ENCODE assay signal across 1 cellular context in the genomic region with DNA sequence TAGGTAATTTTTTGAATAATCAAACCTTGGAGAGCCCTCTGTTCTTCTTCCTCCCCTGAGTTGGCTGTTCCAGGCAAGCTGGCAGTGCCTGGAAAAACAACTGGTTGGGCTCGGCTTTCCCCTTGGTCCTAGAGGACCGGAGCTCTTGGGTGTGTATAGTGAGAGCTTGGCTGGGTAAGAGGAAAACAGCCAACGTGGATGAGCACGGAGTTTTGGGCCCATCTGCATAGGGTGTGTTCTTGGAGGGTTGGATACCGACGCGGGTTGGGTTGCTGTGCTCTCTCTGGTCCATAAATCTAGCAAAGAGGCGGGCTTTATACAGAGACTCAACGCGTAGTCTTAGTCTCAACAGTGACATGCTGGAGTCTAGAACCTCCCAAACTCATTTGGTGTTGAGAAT.
TF ChIP-seq lines count a peak whose summit lies in the region.

No MANE protein-coding gene starts in this region.

TF ChIP-seq in HEK293, 187 proteins besides CTCF, POLR2A, EP300 and RAD21 (continued from another document and continues in another):
- no peak for TF ChIP-seq ZBTB48 (tag by site-specific recombination; IDR thresholded peaks at IDR 0.05)
- no peak for TF ChIP-seq ZNF16 (tag by site-specific recombination; IDR thresholded peaks at IDR 0.05; ENCODE audit: low read depth)
- TF ChIP-seq, protein P1, sequence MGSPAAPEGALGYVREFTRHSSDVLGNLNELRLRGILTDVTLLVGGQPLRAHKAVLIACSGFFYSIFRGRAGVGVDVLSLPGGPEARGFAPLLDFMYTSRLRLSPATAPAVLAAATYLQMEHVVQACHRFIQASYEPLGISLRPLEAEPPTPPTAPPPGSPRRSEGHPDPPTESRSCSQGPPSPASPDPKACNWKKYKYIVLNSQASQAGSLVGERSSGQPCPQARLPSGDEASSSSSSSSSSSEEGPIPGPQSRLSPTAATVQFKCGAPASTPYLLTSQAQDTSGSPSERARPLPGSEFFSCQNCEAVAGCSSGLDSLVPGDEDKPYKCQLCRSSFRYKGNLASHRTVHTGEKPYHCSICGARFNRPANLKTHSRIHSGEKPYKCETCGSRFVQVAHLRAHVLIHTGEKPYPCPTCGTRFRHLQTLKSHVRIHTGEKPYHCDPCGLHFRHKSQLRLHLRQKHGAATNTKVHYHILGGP (tag by site-specific recombination; IDR thresholded peaks at IDR 0.05), result no peak
- no peak for TF ChIP-seq ZNF585B (tag by site-specific recombination; IDR thresholded peaks at IDR 0.05)
- TF ChIP-seq ZNF214 (tag by site-specific recombination; IDR thresholded peaks at IDR 0.05; ENCODE audit: borderline replicate concordance), result no peak
- TF ChIP-seq, protein P2, sequence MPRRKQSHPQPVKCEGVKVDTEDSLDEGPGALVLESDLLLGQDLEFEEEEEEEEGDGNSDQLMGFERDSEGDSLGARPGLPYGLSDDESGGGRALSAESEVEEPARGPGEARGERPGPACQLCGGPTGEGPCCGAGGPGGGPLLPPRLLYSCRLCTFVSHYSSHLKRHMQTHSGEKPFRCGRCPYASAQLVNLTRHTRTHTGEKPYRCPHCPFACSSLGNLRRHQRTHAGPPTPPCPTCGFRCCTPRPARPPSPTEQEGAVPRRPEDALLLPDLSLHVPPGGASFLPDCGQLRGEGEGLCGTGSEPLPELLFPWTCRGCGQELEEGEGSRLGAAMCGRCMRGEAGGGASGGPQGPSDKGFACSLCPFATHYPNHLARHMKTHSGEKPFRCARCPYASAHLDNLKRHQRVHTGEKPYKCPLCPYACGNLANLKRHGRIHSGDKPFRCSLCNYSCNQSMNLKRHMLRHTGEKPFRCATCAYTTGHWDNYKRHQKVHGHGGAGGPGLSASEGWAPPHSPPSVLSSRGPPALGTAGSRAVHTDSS (tag by site-specific recombination; IDR thresholded peaks at IDR 0.05), result 0 out of 2 replicates have a peak, but pooled peaks have one; percentile 12
- no peak for TF ChIP-seq ZNF2 (tag by site-specific recombination; IDR thresholded peaks at IDR 0.05)
- no peak for TF ChIP-seq ZNF521 (tag by site-specific recombination; IDR thresholded peaks at IDR 0.05)
- TF ChIP-seq ZNF837 (tag by site-specific recombination; IDR thresholded peaks at IDR 0.05), result no peak
- no peak for TF ChIP-seq ZNF514 (tag by site-specific recombination; IDR thresholded peaks at IDR 0.05)
- TF ChIP-seq ZNF624 (tag by site-specific recombination; IDR thresholded peaks at IDR 0.05), result no peak
- TF ChIP-seq ZNF600 (tag by site-specific recombination; IDR thresholded peaks at IDR 0.05), result peak; percentile 37; the same call in 1 of the 2 replicates
- TF ChIP-seq, protein P3, sequence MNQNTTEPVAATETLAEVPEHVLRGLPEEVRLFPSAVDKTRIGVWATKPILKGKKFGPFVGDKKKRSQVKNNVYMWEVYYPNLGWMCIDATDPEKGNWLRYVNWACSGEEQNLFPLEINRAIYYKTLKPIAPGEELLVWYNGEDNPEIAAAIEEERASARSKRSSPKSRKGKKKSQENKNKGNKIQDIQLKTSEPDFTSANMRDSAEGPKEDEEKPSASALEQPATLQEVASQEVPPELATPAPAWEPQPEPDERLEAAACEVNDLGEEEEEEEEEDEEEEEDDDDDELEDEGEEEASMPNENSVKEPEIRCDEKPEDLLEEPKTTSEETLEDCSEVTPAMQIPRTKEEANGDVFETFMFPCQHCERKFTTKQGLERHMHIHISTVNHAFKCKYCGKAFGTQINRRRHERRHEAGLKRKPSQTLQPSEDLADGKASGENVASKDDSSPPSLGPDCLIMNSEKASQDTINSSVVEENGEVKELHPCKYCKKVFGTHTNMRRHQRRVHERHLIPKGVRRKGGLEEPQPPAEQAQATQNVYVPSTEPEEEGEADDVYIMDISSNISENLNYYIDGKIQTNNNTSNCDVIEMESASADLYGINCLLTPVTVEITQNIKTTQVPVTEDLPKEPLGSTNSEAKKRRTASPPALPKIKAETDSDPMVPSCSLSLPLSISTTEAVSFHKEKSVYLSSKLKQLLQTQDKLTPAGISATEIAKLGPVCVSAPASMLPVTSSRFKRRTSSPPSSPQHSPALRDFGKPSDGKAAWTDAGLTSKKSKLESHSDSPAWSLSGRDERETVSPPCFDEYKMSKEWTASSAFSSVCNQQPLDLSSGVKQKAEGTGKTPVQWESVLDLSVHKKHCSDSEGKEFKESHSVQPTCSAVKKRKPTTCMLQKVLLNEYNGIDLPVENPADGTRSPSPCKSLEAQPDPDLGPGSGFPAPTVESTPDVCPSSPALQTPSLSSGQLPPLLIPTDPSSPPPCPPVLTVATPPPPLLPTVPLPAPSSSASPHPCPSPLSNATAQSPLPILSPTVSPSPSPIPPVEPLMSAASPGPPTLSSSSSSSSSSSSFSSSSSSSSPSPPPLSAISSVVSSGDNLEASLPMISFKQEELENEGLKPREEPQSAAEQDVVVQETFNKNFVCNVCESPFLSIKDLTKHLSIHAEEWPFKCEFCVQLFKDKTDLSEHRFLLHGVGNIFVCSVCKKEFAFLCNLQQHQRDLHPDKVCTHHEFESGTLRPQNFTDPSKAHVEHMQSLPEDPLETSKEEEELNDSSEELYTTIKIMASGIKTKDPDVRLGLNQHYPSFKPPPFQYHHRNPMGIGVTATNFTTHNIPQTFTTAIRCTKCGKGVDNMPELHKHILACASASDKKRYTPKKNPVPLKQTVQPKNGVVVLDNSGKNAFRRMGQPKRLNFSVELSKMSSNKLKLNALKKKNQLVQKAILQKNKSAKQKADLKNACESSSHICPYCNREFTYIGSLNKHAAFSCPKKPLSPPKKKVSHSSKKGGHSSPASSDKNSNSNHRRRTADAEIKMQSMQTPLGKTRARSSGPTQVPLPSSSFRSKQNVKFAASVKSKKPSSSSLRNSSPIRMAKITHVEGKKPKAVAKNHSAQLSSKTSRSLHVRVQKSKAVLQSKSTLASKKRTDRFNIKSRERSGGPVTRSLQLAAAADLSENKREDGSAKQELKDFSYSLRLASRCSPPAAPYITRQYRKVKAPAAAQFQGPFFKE (tag by site-specific recombination; IDR thresholded peaks at IDR 0.05; ENCODE audit: borderline replicate concordance), result no peak
- peak; percentile 86 for TF ChIP-seq ZBTB17 (tag by site-specific recombination; IDR thresholded peaks at IDR 0.05)
- TF ChIP-seq ZNF335 (tag by site-specific recombination; conservative IDR thresholded peaks at IDR 0.05), result peak; percentile 42
- TF ChIP-seq TCF7L2 (IDR thresholded peaks at IDR 0.05; ENCODE audit: borderline replicate concordance, low read depth, low read length), result no peak
- no peak for TF ChIP-seq ZNF121 (tag by site-specific recombination; IDR thresholded peaks at IDR 0.05)
- TF ChIP-seq, protein P4, sequence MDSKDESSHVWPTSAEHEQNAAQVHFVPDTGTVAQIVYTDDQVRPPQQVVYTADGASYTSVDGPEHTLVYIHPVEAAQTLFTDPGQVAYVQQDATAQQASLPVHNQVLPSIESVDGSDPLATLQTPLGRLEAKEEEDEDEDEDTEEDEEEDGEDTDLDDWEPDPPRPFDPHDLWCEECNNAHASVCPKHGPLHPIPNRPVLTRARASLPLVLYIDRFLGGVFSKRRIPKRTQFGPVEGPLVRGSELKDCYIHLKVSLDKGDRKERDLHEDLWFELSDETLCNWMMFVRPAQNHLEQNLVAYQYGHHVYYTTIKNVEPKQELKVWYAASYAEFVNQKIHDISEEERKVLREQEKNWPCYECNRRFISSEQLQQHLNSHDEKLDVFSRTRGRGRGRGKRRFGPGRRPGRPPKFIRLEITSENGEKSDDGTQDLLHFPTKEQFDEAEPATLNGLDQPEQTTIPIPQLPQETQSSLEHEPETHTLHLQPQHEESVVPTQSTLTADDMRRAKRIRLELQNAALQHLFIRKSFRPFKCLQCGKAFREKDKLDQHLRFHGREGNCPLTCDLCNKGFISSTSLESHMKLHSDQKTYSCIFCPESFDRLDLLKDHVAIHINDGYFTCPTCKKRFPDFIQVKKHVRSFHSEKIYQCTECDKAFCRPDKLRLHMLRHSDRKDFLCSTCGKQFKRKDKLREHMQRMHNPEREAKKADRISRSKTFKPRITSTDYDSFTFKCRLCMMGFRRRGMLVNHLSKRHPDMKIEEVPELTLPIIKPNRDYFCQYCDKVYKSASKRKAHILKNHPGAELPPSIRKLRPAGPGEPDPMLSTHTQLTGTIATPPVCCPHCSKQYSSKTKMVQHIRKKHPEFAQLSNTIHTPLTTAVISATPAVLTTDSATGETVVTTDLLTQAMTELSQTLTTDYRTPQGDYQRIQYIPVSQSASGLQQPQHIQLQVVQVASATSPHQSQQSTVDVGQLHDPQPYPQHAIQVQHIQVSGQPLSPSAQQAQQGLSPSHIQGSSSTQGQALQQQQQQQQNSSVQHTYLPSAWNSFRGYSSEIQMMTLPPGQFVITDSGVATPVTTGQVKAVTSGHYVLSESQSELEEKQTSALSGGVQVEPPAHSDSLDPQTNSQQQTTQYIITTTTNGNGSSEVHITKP (tag by site-specific recombination; IDR thresholded peaks at IDR 0.05), result peak; percentile 80
- no peak; the same call in 1 of the 2 replicates for TF ChIP-seq ZNF366 (tag by site-specific recombination; conservative IDR thresholded peaks at IDR 0.05)
- TF ChIP-seq ZNF266 (tag by site-specific recombination; IDR thresholded peaks at IDR 0.05; ENCODE audit: low read depth), result no peak
- TF ChIP-seq, protein P5, sequence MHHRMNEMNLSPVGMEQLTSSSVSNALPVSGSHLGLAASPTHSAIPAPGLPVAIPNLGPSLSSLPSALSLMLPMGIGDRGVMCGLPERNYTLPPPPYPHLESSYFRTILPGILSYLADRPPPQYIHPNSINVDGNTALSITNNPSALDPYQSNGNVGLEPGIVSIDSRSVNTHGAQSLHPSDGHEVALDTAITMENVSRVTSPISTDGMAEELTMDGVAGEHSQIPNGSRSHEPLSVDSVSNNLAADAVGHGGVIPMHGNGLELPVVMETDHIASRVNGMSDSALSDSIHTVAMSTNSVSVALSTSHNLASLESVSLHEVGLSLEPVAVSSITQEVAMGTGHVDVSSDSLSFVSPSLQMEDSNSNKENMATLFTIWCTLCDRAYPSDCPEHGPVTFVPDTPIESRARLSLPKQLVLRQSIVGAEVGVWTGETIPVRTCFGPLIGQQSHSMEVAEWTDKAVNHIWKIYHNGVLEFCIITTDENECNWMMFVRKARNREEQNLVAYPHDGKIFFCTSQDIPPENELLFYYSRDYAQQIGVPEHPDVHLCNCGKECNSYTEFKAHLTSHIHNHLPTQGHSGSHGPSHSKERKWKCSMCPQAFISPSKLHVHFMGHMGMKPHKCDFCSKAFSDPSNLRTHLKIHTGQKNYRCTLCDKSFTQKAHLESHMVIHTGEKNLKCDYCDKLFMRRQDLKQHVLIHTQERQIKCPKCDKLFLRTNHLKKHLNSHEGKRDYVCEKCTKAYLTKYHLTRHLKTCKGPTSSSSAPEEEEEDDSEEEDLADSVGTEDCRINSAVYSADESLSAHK (tag by site-specific recombination; IDR thresholded peaks at IDR 0.05), result no peak
- TF ChIP-seq, protein P6, sequence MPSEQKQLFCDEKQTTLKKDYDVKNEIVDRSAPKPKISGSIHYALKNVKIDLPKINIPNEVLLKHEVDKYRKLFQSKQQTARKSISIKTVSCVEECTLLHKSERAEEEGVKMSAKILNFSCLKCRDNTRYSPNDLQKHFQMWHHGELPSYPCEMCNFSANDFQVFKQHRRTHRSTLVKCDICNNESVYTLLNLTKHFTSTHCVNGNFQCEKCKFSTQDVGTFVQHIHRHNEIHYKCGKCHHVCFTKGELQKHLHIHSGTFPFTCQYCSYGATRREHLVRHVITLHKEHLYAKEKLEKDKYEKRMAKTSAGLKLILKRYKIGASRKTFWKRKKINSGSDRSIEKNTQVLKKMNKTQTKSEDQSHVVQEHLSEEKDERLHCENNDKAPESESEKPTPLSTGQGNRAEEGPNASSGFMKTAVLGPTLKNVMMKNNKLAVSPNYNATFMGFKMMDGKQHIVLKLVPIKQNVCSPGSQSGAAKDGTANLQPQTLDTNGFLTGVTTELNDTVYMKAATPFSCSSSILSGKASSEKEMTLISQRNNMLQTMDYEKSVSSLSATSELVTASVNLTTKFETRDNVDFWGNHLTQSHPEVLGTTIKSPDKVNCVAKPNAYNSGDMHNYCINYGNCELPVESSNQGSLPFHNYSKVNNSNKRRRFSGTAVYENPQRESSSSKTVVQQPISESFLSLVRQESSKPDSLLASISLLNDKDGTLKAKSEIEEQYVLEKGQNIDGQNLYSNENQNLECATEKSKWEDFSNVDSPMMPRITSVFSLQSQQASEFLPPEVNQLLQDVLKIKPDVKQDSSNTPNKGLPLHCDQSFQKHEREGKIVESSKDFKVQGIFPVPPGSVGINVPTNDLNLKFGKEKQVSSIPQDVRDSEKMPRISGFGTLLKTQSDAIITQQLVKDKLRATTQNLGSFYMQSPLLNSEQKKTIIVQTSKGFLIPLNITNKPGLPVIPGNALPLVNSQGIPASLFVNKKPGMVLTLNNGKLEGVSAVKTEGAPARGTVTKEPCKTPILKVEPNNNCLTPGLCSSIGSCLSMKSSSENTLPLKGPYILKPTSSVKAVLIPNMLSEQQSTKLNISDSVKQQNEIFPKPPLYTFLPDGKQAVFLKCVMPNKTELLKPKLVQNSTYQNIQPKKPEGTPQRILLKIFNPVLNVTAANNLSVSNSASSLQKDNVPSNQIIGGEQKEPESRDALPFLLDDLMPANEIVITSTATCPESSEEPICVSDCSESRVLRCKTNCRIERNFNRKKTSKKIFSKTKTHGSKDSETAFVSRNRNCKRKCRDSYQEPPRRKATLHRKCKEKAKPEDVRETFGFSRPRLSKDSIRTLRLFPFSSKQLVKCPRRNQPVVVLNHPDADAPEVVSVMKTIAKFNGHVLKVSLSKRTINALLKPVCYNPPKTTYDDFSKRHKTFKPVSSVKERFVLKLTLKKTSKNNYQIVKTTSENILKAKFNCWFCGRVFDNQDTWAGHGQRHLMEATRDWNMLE (tag by site-specific recombination; conservative IDR thresholded peaks at IDR 0.05; ENCODE audit: low read depth), result 0 out of 2 replicates have a peak, but pooled peaks have one; percentile 40
- TF ChIP-seq ZSCAN23 (tag by site-specific recombination; IDR thresholded peaks at IDR 0.05), result no peak
- TF ChIP-seq, protein P7, sequence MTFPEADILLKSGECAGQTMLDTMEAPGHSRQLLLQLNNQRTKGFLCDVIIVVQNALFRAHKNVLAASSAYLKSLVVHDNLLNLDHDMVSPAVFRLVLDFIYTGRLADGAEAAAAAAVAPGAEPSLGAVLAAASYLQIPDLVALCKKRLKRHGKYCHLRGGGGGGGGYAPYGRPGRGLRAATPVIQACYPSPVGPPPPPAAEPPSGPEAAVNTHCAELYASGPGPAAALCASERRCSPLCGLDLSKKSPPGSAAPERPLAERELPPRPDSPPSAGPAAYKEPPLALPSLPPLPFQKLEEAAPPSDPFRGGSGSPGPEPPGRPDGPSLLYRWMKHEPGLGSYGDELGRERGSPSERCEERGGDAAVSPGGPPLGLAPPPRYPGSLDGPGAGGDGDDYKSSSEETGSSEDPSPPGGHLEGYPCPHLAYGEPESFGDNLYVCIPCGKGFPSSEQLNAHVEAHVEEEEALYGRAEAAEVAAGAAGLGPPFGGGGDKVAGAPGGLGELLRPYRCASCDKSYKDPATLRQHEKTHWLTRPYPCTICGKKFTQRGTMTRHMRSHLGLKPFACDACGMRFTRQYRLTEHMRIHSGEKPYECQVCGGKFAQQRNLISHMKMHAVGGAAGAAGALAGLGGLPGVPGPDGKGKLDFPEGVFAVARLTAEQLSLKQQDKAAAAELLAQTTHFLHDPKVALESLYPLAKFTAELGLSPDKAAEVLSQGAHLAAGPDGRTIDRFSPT (tag by site-specific recombination; IDR thresholded peaks at IDR 0.05), result no peak
- no peak for TF ChIP-seq ZNF747 (tag by site-specific recombination; IDR thresholded peaks at IDR 0.05)
- no peak for TF ChIP-seq ZNF529 (tag by site-specific recombination; IDR thresholded peaks at IDR 0.05; ENCODE audit: insufficient replicate concordance)
- TF ChIP-seq ZNF423 (tag by site-specific recombination; IDR thresholded peaks at IDR 0.05), result no peak
- TF ChIP-seq HOXC10 (CRISPR knock-in tag; IDR thresholded peaks at IDR 0.05), result no peak
- TF ChIP-seq ZNF701 (tag by site-specific recombination; IDR thresholded peaks at IDR 0.05), result no peak
- no peak for TF ChIP-seq ZFP69B (tag by site-specific recombination; IDR thresholded peaks at IDR 0.05)
